In the genomic region with DNA sequence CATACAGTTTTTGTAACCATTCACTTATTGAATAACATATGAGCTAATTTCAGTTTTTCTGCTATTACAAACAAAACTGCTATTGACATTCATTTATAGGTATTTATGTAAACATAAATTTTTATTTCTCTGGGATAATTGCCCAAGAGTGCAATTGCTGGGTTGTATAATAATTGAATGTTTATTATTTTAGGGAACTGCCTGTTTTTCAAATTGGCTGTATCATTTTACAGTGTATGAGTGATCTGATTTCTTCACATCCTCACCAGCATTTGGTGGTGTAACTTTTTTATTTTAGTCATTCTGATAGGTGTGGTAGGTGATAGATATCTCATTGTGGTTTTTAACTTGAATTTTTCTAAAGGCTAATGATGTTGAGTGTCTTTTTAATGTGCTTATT, we compare ENCODE assay signal across 24 cellular contexts.
"Had no signal": no experiment of that assay in that cellular context is flagged by ENCODE, and none has a peak within 500 bp of the region (broad histone marks: within the 10 kb centered on the region; RNA-seq: fewer than 3 reads in every experiment).

No MANE protein-coding gene starts in this region.

- H3K27ac ChIP-seq: brain microvascular endothelial cell, cardiac muscle cell, SK-N-MC, VCaP had no signal

- DNase-seq: activated CD4-positive, alpha-beta T cell treated with anti-CD3 and anti-CD28 coated beads for 48 hours; activated CD4-positive, alpha-beta T cell treated with anti-CD3 and anti-CD28 coated beads, Interleukin-2, amount 50 U/mL, for 48 hours; activated CD8-positive, alpha-beta memory T cell treated with anti-CD3 and anti-CD28 coated beads, Interleukin-2, amount 10 ng/mL, durations not matched to agents 7 days and 5 days; activated effector memory CD4-positive, alpha-beta T cell treated with anti-CD3 and anti-CD28 coated beads, Interleukin-2, amount 50 U/mL, for 16 hours; activated naive CD4-positive, alpha-beta T cell treated with anti-CD3 and anti-CD28 coated beads for 36 hours; activated T-cell treated with anti-CD3 and anti-CD28 coated beads, Interleukin-2, amount 50 U/mL, for 4 hours; brain microvascular endothelial cell; Kasumi-1; KBM-7; NCI-H1105; NCI-H1436; NCI-H1694 treated with DMSO at 0.1 percent for 48 hours; NCI-H2029 treated with DMSO at 0.1 percent for 48 hours; NCI-H345; NCI-H510A; NCI-H526 treated with DMSO at 0.1 percent for 48 hours; NCI-H82; RPMI8226; T-helper 1 cell had no signal

- ATAC-seq: activated CD8-positive, alpha-beta memory T cell treated with anti-CD3 and anti-CD28 coated beads, Interleukin-2, amount 10 ng/mL, durations not matched to agents 7 days and 5 days; activated T-cell treated with anti-CD3 and anti-CD28 coated beads, Interleukin-2, amount 50 U/mL, for 4 hours; Panc1; Right ventricle myocardium inferior had no signal

- H3K27me3 ChIP-seq: brain microvascular endothelial cell, cardiac muscle cell had no signal

- H3K4me3 ChIP-seq: cardiac muscle cell, SK-N-MC had no signal

- H3K36me3 ChIP-seq: brain microvascular endothelial cell had no signal
